Comparison of ENCODE assay signal across 1 cellular context in the genomic region with DNA sequence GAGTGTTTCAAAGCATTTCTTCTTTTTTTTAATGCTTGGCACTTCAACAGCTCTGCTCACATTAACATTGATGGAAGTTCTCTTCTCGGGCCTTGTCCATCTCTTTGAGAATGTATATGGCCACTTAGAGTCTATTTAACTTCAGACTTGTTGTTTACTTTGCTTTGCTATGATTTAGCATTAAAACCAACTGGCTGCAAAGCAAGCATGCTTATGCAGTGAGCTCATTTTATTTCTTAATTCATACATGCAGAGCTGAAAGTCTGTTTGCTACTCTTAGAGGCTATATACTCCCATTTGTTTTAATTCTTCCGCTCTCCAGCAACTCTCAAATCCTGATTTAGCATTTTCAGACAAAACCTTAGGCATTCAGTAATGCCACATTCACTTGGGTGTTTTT.
TF ChIP-seq lines count a peak whose summit lies in the region.

No MANE protein-coding gene starts in this region.

TF ChIP-seq in GM23338, 12 proteins besides CTCF, POLR2A, EP300 and RAD21 (continued from another document):
- TF ChIP-seq ZNF462 (CRISPR knock-in tag; IDR thresholded peaks at IDR 0.05) (no peak), NANOG (IDR thresholded peaks at IDR 0.05; ENCODE audit: borderline replicate concordance) (no peak), STAT1 (IDR thresholded peaks at IDR 0.05; ENCODE audit: unreplicated experiment) (no peak), EZH2phosphoT487 (IDR thresholded peaks at IDR 0.05; ENCODE audit: unreplicated experiment) (no peak), POLR2AphosphoS5 (IDR thresholded peaks at IDR 0.05; ENCODE audit: low read depth) (no peak), ZNF114 (CRISPR knock-in tag; IDR thresholded peaks at IDR 0.05) (no peak), JUNB (IDR thresholded peaks at IDR 0.05; ENCODE audit: unreplicated experiment) (no peak), CREB1 (CRISPR knock-in tag; IDR thresholded peaks at IDR 0.05; ENCODE audit: low read depth) (no peak)
- TF ChIP-seq, protein P1, sequence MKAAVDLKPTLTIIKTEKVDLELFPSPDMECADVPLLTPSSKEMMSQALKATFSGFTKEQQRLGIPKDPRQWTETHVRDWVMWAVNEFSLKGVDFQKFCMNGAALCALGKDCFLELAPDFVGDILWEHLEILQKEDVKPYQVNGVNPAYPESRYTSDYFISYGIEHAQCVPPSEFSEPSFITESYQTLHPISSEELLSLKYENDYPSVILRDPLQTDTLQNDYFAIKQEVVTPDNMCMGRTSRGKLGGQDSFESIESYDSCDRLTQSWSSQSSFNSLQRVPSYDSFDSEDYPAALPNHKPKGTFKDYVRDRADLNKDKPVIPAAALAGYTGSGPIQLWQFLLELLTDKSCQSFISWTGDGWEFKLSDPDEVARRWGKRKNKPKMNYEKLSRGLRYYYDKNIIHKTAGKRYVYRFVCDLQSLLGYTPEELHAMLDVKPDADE (IDR thresholded peaks at IDR 0.05): no peak
- TF ChIP-seq, protein P2, sequence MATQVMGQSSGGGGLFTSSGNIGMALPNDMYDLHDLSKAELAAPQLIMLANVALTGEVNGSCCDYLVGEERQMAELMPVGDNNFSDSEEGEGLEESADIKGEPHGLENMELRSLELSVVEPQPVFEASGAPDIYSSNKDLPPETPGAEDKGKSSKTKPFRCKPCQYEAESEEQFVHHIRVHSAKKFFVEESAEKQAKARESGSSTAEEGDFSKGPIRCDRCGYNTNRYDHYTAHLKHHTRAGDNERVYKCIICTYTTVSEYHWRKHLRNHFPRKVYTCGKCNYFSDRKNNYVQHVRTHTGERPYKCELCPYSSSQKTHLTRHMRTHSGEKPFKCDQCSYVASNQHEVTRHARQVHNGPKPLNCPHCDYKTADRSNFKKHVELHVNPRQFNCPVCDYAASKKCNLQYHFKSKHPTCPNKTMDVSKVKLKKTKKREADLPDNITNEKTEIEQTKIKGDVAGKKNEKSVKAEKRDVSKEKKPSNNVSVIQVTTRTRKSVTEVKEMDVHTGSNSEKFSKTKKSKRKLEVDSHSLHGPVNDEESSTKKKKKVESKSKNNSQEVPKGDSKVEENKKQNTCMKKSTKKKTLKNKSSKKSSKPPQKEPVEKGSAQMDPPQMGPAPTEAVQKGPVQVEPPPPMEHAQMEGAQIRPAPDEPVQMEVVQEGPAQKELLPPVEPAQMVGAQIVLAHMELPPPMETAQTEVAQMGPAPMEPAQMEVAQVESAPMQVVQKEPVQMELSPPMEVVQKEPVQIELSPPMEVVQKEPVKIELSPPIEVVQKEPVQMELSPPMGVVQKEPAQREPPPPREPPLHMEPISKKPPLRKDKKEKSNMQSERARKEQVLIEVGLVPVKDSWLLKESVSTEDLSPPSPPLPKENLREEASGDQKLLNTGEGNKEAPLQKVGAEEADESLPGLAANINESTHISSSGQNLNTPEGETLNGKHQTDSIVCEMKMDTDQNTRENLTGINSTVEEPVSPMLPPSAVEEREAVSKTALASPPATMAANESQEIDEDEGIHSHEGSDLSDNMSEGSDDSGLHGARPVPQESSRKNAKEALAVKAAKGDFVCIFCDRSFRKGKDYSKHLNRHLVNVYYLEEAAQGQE (IDR thresholded peaks at IDR 0.05; ENCODE audit: unreplicated experiment): no peak
